11 cellular contexts compared by ENCODE assay signal in the genomic region with DNA sequence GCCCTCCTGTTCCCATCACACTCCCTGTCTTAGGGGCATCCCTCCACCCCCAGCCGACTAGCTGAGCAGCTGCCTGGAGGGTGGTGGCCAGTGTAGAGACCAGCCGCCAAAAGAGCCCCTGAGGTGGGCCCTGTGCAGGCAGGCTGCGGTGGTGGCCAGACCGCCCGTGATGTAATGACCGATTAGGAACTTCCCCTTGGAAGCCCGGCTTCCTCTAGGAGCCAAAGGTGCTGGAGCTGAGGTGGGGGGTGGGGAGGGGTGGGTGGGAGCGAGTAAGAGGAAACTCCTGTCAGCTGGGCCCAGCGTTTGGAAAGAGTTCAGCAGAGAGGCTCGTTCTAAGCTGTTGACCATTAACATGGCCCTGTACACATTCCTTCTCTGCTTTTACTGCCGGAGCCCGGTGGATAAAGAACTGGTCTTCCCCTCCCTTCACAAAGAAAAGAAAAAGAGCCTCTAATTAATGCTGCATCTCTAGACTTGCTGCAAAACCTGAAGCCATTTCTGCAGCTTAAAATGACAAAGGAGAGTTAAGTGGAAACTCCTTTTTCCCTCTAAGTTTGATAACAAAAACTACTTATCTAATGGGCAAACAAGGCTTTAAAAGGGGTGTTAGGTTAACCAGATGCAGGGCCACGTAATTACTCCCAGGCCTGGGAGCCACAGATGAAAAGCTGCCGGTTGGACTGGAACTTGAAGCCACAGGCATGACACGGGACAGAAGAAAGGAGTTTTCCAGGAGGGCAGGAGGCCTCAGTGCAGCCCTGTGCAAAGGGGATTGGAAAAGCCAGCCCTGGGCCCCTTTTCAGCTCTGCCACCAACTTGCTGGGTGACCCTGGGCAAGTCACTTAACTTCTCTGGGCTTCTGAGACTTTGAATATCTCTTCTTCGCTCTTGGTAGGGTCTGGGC.
DNase-seq lines count a peak whose midpoint lies in the region; ATAC-seq and TF ChIP-seq lines count a peak whose summit lies in the region.
"Had no signal": no experiment of that assay in that cellular context is flagged by ENCODE, and none has a peak within 500 bp of the region (broad histone marks: within the 10 kb centered on the region; RNA-seq: fewer than 3 reads in every experiment).

No MANE protein-coding gene starts in this region.

- no peak for TF ChIP-seq CTCF in HEK293 (tag by site-specific recombination; IDR thresholded peaks at IDR 0.05)

- H3K36me3 Mint-ChIP-seq in T-helper 17 cell (ENCODE audit: low read depth) = no peaks in the 10 kb centered on the region
- H3K36me3 Mint-ChIP-seq in stimulated activated effector memory CD8-positive, alpha-beta T cell treated with anti-CD3 and anti-CD28 coated beads, Interleukin-12 subunit alpha, Interleukin-12 subunit beta, amount 100 ng/mL, for 72 hours = no peaks in the 10 kb centered on the region
- H3K36me3 Mint-ChIP-seq: activated naive CD8-positive, alpha-beta T cell treated with anti-CD3 and anti-CD28 coated beads for 36 hours had no signal

- peaks cover 32% of the 10 kb centered on the region for H3K27me3 Mint-ChIP-seq in T-helper 17 cell
- H3K27me3 Mint-ChIP-seq: activated naive CD8-positive, alpha-beta T cell treated with anti-CD3 and anti-CD28 coated beads for 36 hours had no signal

- H3K9me3 Mint-ChIP-seq in stimulated activated effector memory CD8-positive, alpha-beta T cell treated with anti-CD3 and anti-CD28 coated beads, Interleukin-12 subunit alpha, Interleukin-12 subunit beta, amount 100 ng/mL, for 72 hours = no peaks in the 10 kb centered on the region
- H3K9me3 Mint-ChIP-seq: activated naive CD8-positive, alpha-beta T cell treated with anti-CD3 and anti-CD28 coated beads for 36 hours had no signal

- POLR2A ChIA-PET in HEK293 (lab: Yijun Ruan, JAX) = interaction anchor here (1.0 to 2.5 kb wide), 3 partner anchors 16 to 72 kb away, joined by 3 to 6 read pairs (median 3); partner anchors contain the start of gene SMAD6

- H3K36me3 ChIP-seq in HEK293 (ENCODE audit: control insufficient read depth in 2 of 2, insufficient read depth in 1 of 2, low read length in 2 of 2) (peaks cover 0 to 41% of the 10 kb centered on the region in 2 experiments; a peak in 1 of 3 replicates), skeletal muscle satellite cell (ENCODE audit: insufficient read depth, low read length) (no peaks in the 10 kb centered on the region)

- H3K4me3 Mint-ChIP-seq in T-helper 17 cell = no peak overlapping the region
- no peak overlapping the region for H3K4me3 Mint-ChIP-seq in stimulated activated effector memory CD8-positive, alpha-beta T cell treated with anti-CD3 and anti-CD28 coated beads, Interleukin-12 subunit alpha, Interleukin-12 subunit beta, amount 100 ng/mL, for 72 hours
- H3K4me3 Mint-ChIP-seq: activated naive CD8-positive, alpha-beta T cell treated with anti-CD3 and anti-CD28 coated beads for 36 hours had no signal

- no peaks in the 10 kb centered on the region for H3K27me3 ChIP-seq in skeletal muscle satellite cell (ENCODE audit: control insufficient read depth, insufficient read depth, low read length)

- no peak overlapping the region for H3K27ac ChIP-seq in HEK293 (ENCODE audit: extremely low read depth, low read depth, low read length)
- peak overlapping the region; percentile 64 for H3K27ac ChIP-seq in caudate nucleus (ENCODE audit: low read depth, low read length)

- H3K27ac Mint-ChIP-seq in T-helper 17 cell = no peak overlapping the region
- H3K27ac Mint-ChIP-seq in stimulated activated effector memory CD8-positive, alpha-beta T cell treated with anti-CD3 and anti-CD28 coated beads, Interleukin-12 subunit alpha, Interleukin-12 subunit beta, amount 100 ng/mL, for 72 hours = no peak overlapping the region
- H3K27ac Mint-ChIP-seq: activated naive CD8-positive, alpha-beta T cell treated with anti-CD3 and anti-CD28 coated beads for 36 hours had no signal

- DNase-seq in caudate nucleus (lab: John Stamatoyannopoulos, UW) = no peak
- peak; percentile 82 for DNase-seq in kidney glomerular epithelial cell (lab: John Stamatoyannopoulos, UW)
- no peak for DNase-seq in T-helper 17 cell
- DNase-seq in stimulated activated effector memory CD8-positive, alpha-beta T cell treated with anti-CD3 and anti-CD28 coated beads, Interleukin-12 subunit alpha, Interleukin-12 subunit beta, amount 100 ng/mL, for 72 hours (ENCODE audit: low spot score in 2 of 2) = no peak
- DNase-seq in NCI-H2196 (lab: John Stamatoyannopoulos, UW; ENCODE audit: unreplicated experiment) = no peak
- DNase-seq: activated naive CD8-positive, alpha-beta T cell treated with anti-CD3 and anti-CD28 coated beads for 36 hours; DMS53; T1000 had no signal

- H3K4me1 Mint-ChIP-seq in T-helper 17 cell = no peaks in the 10 kb centered on the region
- H3K4me1 Mint-ChIP-seq in stimulated activated effector memory CD8-positive, alpha-beta T cell treated with anti-CD3 and anti-CD28 coated beads, Interleukin-12 subunit alpha, Interleukin-12 subunit beta, amount 100 ng/mL, for 72 hours = no peaks in the 10 kb centered on the region
- H3K4me1 Mint-ChIP-seq: activated naive CD8-positive, alpha-beta T cell treated with anti-CD3 and anti-CD28 coated beads for 36 hours had no signal

- CTCF ChIA-PET in HEK293 (lab: Yijun Ruan, JAX) = interaction anchor here (0.6 to 7.0 kb wide), 43 partner anchors 8 to 1360 kb away, joined by 3 to 76 read pairs (median 4); no protein-coding TSS in a partner anchor

- peaks cover 20% of the 10 kb centered on the region for H3K4me1 ChIP-seq in HEK293 (ENCODE audit: control insufficient read depth, insufficient read depth, low read length)
- peaks cover 20% of the 10 kb centered on the region for H3K4me1 ChIP-seq in skeletal muscle satellite cell (ENCODE audit: control insufficient read depth, insufficient read depth, low read length)

- no peak overlapping the region for H3K4me2 ChIP-seq in skeletal muscle satellite cell (ENCODE audit: low read length)

- no peak overlapping the region for H3K4me3 ChIP-seq in HEK293 (ENCODE audit: low read depth, low read length)
- no peak overlapping the region for H3K4me3 ChIP-seq in skeletal muscle satellite cell (ENCODE audit: low read length)

- peak overlapping the region; percentile 14 for H3K9ac ChIP-seq in skeletal muscle satellite cell (ENCODE audit: low read depth, low read length)

- ATAC-seq in T-helper 17 cell = no peak
- ATAC-seq in stimulated activated effector memory CD8-positive, alpha-beta T cell treated with anti-CD3 and anti-CD28 coated beads, Interleukin-12 subunit alpha, Interleukin-12 subunit beta, amount 100 ng/mL, for 72 hours = no peak
- no peak for ATAC-seq in GM18498 (IDR thresholded peaks at IDR 0.05; ENCODE audit: unreplicated experiment)

- H3K9me3 ChIP-seq in HEK293 (ENCODE audit: control insufficient read depth, insufficient read depth, low read depth, low read length) (no peaks in the 10 kb centered on the region), skeletal muscle satellite cell (replicated peaks; ENCODE audit: low read length) (no peaks in the 10 kb centered on the region), T-helper 17 cell (ENCODE audit: control insufficient read depth, low read length, poor library complexity, severe bottlenecking) (no peaks in the 10 kb centered on the region)

TF ChIP-seq in HEK293, 187 proteins besides CTCF, POLR2A, EP300 and RAD21 (continues in another document):
- TF ChIP-seq ZNF645 (tag by site-specific recombination; IDR thresholded peaks at IDR 0.05) (no peak), ZNF341 (tag by site-specific recombination; IDR thresholded peaks at IDR 0.05; ENCODE audit: low read depth) (peak; percentile 43; the same call in 1 of the 2 replicates)
- TF ChIP-seq, protein P1, sequence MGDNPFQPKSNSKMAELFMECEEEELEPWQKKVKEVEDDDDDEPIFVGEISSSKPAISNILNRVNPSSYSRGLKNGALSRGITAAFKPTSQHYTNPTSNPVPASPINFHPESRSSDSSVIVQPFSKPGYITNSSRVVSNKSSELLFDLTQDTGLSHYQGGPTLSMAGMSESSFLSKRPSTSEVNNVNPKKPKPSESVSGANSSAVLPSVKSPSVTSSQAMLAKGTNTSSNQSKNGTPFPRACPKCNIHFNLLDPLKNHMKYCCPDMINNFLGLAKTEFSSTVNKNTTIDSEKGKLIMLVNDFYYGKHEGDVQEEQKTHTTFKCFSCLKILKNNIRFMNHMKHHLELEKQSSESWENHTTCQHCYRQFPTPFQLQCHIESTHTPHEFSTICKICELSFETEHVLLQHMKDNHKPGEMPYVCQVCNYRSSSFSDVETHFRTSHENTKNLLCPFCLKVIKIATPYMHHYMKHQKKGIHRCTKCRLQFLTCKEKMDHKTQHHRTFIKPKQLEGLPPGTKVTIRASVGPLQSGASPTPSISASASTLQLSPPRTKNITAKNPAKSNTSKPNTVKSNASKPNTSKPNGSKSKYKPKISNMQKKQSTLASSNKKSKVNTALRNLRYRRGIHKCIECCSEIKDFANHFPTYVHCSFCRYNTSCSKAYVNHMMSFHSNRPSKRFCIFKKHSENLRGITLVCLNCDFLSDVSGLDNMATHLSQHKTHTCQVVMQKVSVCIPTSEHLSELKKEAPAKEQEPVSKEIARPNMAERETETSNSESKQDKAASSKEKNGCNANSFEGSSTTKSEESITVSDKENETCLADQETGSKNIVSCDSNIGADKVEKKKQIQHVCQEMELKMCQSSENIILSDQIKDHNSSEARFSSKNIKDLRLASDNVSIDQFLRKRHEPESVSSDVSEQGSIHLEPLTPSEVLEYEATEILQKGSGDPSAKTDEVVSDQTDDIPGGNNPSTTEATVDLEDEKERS (tag by site-specific recombination; IDR thresholded peaks at IDR 0.05) = no peak
